8 cellular contexts compared by ENCODE assay signal in genomic region chr6:87929843-87930288, GRCh38.
DNase-seq lines count a peak whose midpoint lies in the region; ATAC-seq, FAIRE-seq and TF ChIP-seq lines count a peak whose summit lies in the region.

No MANE protein-coding gene starts in this region.

- H3K4me2 ChIP-seq in MM.1S (ENCODE audit: low read depth, low read length): peak overlapping the region; percentile 51

- no peaks in the 10 kb centered on the region for H3K36me3 ChIP-seq in MM.1S (replicated peaks; ENCODE audit: insufficient read depth, low read length)
- H3K36me3 ChIP-seq in RWPE2 (ENCODE audit: low read depth): no peaks in the 10 kb centered on the region
- no peaks in the 10 kb centered on the region for H3K36me3 ChIP-seq in pancreas

- H3F3A ChIP-seq in MM.1S (ENCODE audit: insufficient read depth, low read length): peaks cover 15% of the 10 kb centered on the region

- peaks cover 44% of the 10 kb centered on the region for H3K4me1 ChIP-seq in MM.1S (ENCODE audit: low read length)
- H3K4me1 ChIP-seq in RWPE2 (ENCODE audit: insufficient read depth, poor library complexity, severe bottlenecking): no peaks in the 10 kb centered on the region
- no peaks in the 10 kb centered on the region for H3K4me1 ChIP-seq in pancreas

- CTCF ChIA-PET in GM10248 (lab: Yijun Ruan, JAX): interaction anchor here (0.6 to 6.2 kb wide), 29 partner anchors 9 to 960 kb away, joined by 3 to 63 read pairs (median 4); no protein-coding TSS in a partner anchor

- intact Hi-C loops in pancreas (cut with DNase I): loop anchor here in 2 of 3 donors (5.0 to 10.0 kb wide), 2 partner anchors 945 to 947 kb away; no protein-coding TSS in a partner anchor

- H3K4me3 ChIP-seq in MM.1S (ENCODE audit: low read length) (no peak overlapping the region; the same call in 1 of the 2 replicates), RWPE2 (ENCODE audit: severe bottlenecking) (no peak overlapping the region), pancreas (no peak overlapping the region)

- WGBS in pancreas, 2 donors: 9 to 10% methylated on average over 6 of the region's 6 CpGs

- POLR2A ChIA-PET in GM10248 (lab: Yijun Ruan, JAX): no interaction called here

- H3K79me2 ChIP-seq in MM.1S (ENCODE audit: low read length): no peaks in the 10 kb centered on the region

- H3K27me3 ChIP-seq in MM.1S (replicated peaks; ENCODE audit: insufficient read depth, low read length) (no peaks in the 10 kb centered on the region), RWPE2 (ENCODE audit: insufficient read depth, poor library complexity, severe bottlenecking) (no peaks in the 10 kb centered on the region), pancreas (no peaks in the 10 kb centered on the region)

- H2AFZ ChIP-seq in MM.1S (ENCODE audit: low read length): peak overlapping the region; percentile 65

- H3K9me2 ChIP-seq in MM.1S (replicated peaks; ENCODE audit: insufficient read depth, low read length): no peaks in the 10 kb centered on the region

- peak; percentile 91 for TF ChIP-seq CTCF in GM10248 (IDR thresholded peaks at IDR 0.05; ENCODE audit: control extremely low read depth, extremely low read depth, low read depth, missing control alignments)
- TF ChIP-seq CTCF in MM.1S (IDR thresholded peaks at IDR 0.05; ENCODE audit: low read length): peak; percentile 90
- TF ChIP-seq CTCF in RWPE2 (IDR thresholded peaks at IDR 0.05; ENCODE audit: poor library complexity, severe bottlenecking): peak; percentile 90
- TF ChIP-seq CTCF in pancreas (IDR thresholded peaks at IDR 0.05): peak; percentile 56 to 73 (median 65)

- H3K9me3 ChIP-seq in MM.1S (replicated peaks; ENCODE audit: insufficient read depth, low read length): no peaks in the 10 kb centered on the region
- H3K9me3 ChIP-seq in RWPE2 (ENCODE audit: severe bottlenecking): no peaks in the 10 kb centered on the region
- H3K9me3 ChIP-seq in pancreas: no peaks in the 10 kb centered on the region

- H3K27ac ChIP-seq in MM.1S (ENCODE audit: low read length) (no peak overlapping the region), RWPE2 (ENCODE audit: poor library complexity, severe bottlenecking) (no peak overlapping the region), pancreas (no peak overlapping the region)

- peak; percentile 75 for DNase-seq in GM10248 (ENCODE audit: extremely low spot score)
- DNase-seq in HCEC 1CT: peak; percentile 81
- peak; percentile 85 for DNase-seq in MM.1S
- no peak for DNase-seq in RWPE2 (ENCODE audit: low spot score)
- DNase-seq in activated gamma-delta T cell treated with anti-CD3 and anti-CD28 coated beads, Interleukin-2, amount 50 U/mL, for 16 hours (ENCODE audit: low read depth): peak; percentile 19
- peak; percentile 78 for DNase-seq in germinal center (ENCODE audit: low spot score)
- peak; percentile 56 to 84 (median 68) for DNase-seq in pancreas

- no peak overlapping the region for H3K9ac ChIP-seq in MM.1S (ENCODE audit: low read length)

- H4K20me1 ChIP-seq in MM.1S (ENCODE audit: insufficient read depth, low read length): no peaks in the 10 kb centered on the region

- FAIRE-seq in pancreas (lab: Jason Lieb, UNC): peak; percentile 34

- ATAC-seq in RWPE2 (ENCODE audit: low read depth): peak; percentile 99
- ATAC-seq in pancreas: peak; percentile 93 to 100 (median 100)
- ATAC-seq in HG03135 (IDR thresholded peaks at IDR 0.05; ENCODE audit: unreplicated experiment): no peak
